Comparison of ENCODE assay signal across 9 cellular contexts in genomic region chr6:96015791-96016776, GRCh38. TPM values are rescaled to one million over a fixed set of nuclear protein-coding genes. Genes with fewer than 3 reads are reported as not detected.
DNase-seq lines count a peak whose midpoint lies in the region; ATAC-seq and TF ChIP-seq lines count a peak whose summit lies in the region.
"Had no signal": no experiment of that assay in that cellular context is flagged by ENCODE, and none has a peak within 500 bp of the region (broad histone marks: within the 10 kb centered on the region; RNA-seq: fewer than 3 reads in every experiment).

Gene FUT9, plus strand, starts transcription at chr6:96015974. Its CDS starts 187,182 bp downstream, at chr6:96203156.

- H3K9me3 Mint-ChIP-seq in activated T-helper 2 cell treated with anti-CD3 and anti-CD28 coated beads, Interferon-gamma antibody, Interleukin-2, Interleukin-4, amounts not matched to agents 10 μg/mL and 5 μg/mL and 100 μg/mL, durations not matched to agents 14 hours and 24 hours and 36 hours = no peaks in the 10 kb centered on the region
- peaks cover 3% of the 10 kb centered on the region for H3K9me3 Mint-ChIP-seq in activated naive CD8-positive, alpha-beta T cell treated with anti-CD3 and anti-CD28 coated beads, Interleukin-2, amount 50 U/mL, for 24 hours

- TF ChIP-seq CTCF in prostate gland (IDR thresholded peaks at IDR 0.05) = no peak

- peak within 1 kb of the TSS; percentile 18 to 23 for H3K4me3 ChIP-seq in prostate gland
- H3K4me3 ChIP-seq: gastroesophageal sphincter had no signal

- ATAC-seq in HG03520 (IDR thresholded peaks at IDR 0.05; ENCODE audit: unreplicated experiment) = no peak
- ATAC-seq in GM21528 (IDR thresholded peaks at IDR 0.05; ENCODE audit: low FRiP score, unreplicated experiment) = no peak
- ATAC-seq in activated naive CD8-positive, alpha-beta T cell treated with anti-CD3 and anti-CD28 coated beads, Interleukin-2, amount 50 U/mL, for 24 hours = no peak
- ATAC-seq: gastroesophageal sphincter had no signal

- peaks cover 31% of the 10 kb centered on the region for H3K27me3 Mint-ChIP-seq in activated T-helper 2 cell treated with anti-CD3 and anti-CD28 coated beads, Interferon-gamma antibody, Interleukin-2, Interleukin-4, amounts not matched to agents 10 μg/mL and 5 μg/mL and 100 μg/mL, durations not matched to agents 14 hours and 24 hours and 36 hours (ENCODE audit: low read depth)
- H3K27me3 Mint-ChIP-seq in activated naive CD8-positive, alpha-beta T cell treated with anti-CD3 and anti-CD28 coated beads, Interleukin-2, amount 50 U/mL, for 24 hours = peaks cover 31% of the 10 kb centered on the region

- no peaks in the 10 kb centered on the region for H3K4me1 Mint-ChIP-seq in activated T-helper 2 cell treated with anti-CD3 and anti-CD28 coated beads, Interferon-gamma antibody, Interleukin-2, Interleukin-4, amounts not matched to agents 10 μg/mL and 5 μg/mL and 100 μg/mL, durations not matched to agents 14 hours and 24 hours and 36 hours (ENCODE audit: low read depth)
- no peaks in the 10 kb centered on the region for H3K4me1 Mint-ChIP-seq in activated naive CD8-positive, alpha-beta T cell treated with anti-CD3 and anti-CD28 coated beads, Interleukin-2, amount 50 U/mL, for 24 hours

- H3K36me3 Mint-ChIP-seq in activated T-helper 2 cell treated with anti-CD3 and anti-CD28 coated beads, Interferon-gamma antibody, Interleukin-2, Interleukin-4, amounts not matched to agents 10 μg/mL and 5 μg/mL and 100 μg/mL, durations not matched to agents 14 hours and 24 hours and 36 hours (ENCODE audit: low read depth) = no peaks in the 10 kb centered on the region
- H3K36me3 Mint-ChIP-seq in activated naive CD8-positive, alpha-beta T cell treated with anti-CD3 and anti-CD28 coated beads, Interleukin-2, amount 50 U/mL, for 24 hours (ENCODE audit: low read depth) = no peaks in the 10 kb centered on the region

- no peak within 1 kb of the TSS for H3K27ac ChIP-seq in prostate gland
- H3K27ac ChIP-seq: gastroesophageal sphincter had no signal

- 1% methylated on average over 51 of the region's 54 CpGs for WGBS in prostate gland

- no peaks in the 10 kb centered on the region for H3K9me3 ChIP-seq in prostate gland
- H3K9me3 ChIP-seq: gastroesophageal sphincter had no signal

- no peak for TF ChIP-seq POLR2A in prostate gland (IDR thresholded peaks at IDR 0.05)

- peaks cover 6% of the 10 kb centered on the region for H3K27me3 ChIP-seq in prostate gland (replicated peaks; ENCODE audit: insufficient read depth)

- H3K4me1 ChIP-seq in prostate gland (replicated peaks) = no peaks in the 10 kb centered on the region

- DNase-seq in HT1080 (ENCODE audit: low read depth) = peak; percentile 44
- DNase-seq in NCI-H526 (lab: John Stamatoyannopoulos, UW) = peak; percentile 39 to 80
- DNase-seq in head of caudate nucleus = peak; percentile 73 to 97 (median 90)
- DNase-seq in prostate gland (ENCODE audit: low spot score) = peak; percentile 5
- DNase-seq in activated T-helper 2 cell treated with anti-CD3 and anti-CD28 coated beads, Interferon-gamma antibody, Interleukin-2, Interleukin-4, amounts not matched to agents 10 μg/mL and 5 μg/mL and 100 μg/mL, durations not matched to agents 14 hours and 24 hours and 36 hours (ENCODE audit: low spot score) = no peak
- no peak for DNase-seq in activated naive CD8-positive, alpha-beta T cell treated with anti-CD3 and anti-CD28 coated beads, Interleukin-2, amount 50 U/mL, for 24 hours

- H3K27ac Mint-ChIP-seq in activated T-helper 2 cell treated with anti-CD3 and anti-CD28 coated beads, Interferon-gamma antibody, Interleukin-2, Interleukin-4, amounts not matched to agents 10 μg/mL and 5 μg/mL and 100 μg/mL, durations not matched to agents 14 hours and 24 hours and 36 hours = no peak within 1 kb of the TSS
- no peak within 1 kb of the TSS for H3K27ac Mint-ChIP-seq in activated naive CD8-positive, alpha-beta T cell treated with anti-CD3 and anti-CD28 coated beads, Interleukin-2, amount 50 U/mL, for 24 hours

- H3K4me3 Mint-ChIP-seq in activated T-helper 2 cell treated with anti-CD3 and anti-CD28 coated beads, Interferon-gamma antibody, Interleukin-2, Interleukin-4, amounts not matched to agents 10 μg/mL and 5 μg/mL and 100 μg/mL, durations not matched to agents 14 hours and 24 hours and 36 hours (ENCODE audit: low read depth) = no peak within 1 kb of the TSS
- no peak within 1 kb of the TSS for H3K4me3 Mint-ChIP-seq in activated naive CD8-positive, alpha-beta T cell treated with anti-CD3 and anti-CD28 coated beads, Interleukin-2, amount 50 U/mL, for 24 hours

- intact Hi-C loops in head of caudate nucleus (cut with DNase I) = loop anchor here (10.0 kb wide), 1 partner anchor 129 kb away; no protein-coding TSS in a partner anchor
- intact Hi-C loops in prostate gland (cut with DNase I) = no loop called here
- intact Hi-C loops in activated T-helper 2 cell treated with anti-CD3 and anti-CD28 coated beads, Interferon-gamma antibody, Interleukin-2, Interleukin-4, amounts not matched to agents 10 μg/mL and 5 μg/mL and 100 μg/mL, durations not matched to agents 14 hours and 24 hours and 36 hours (cut with micrococcal nuclease) = no loop called here

- H3K36me3 ChIP-seq in prostate gland = no peaks in the 10 kb centered on the region
- H3K36me3 ChIP-seq: gastroesophageal sphincter had no signal

RNA-seq across cellular contexts. Expression of gene FUT9, which starts in this region (rescaled TPM):
- total RNA-seq in HT1080 (2014; rRNA removed; shearing (Covaris generic)) = 0.50 and 0.82 TPM in 2 replicates
- polyA plus RNA-seq in HT1080 (2015; cell fraction: cytosol; rRNA removed) = 0.31 and 0.34 TPM in 2 replicates
- polyA plus RNA-seq in HT1080 (2015; cell fraction: nucleus; rRNA removed) = 0.54 and 0.93 TPM in 2 replicates
- total RNA-seq in prostate gland = 1 to 10 TPM in 1 of 2 donors, under 1 TPM in 1; 0.11 to 1.2 TPM
- not detected in 2 replicates for total RNA-seq in activated T-helper 2 cell treated with anti-CD3 and anti-CD28 coated beads, Interferon-gamma antibody, Interleukin-2, Interleukin-4, amounts not matched to agents 10 μg/mL and 5 μg/mL and 100 μg/mL, durations not matched to agents 14 hours and 24 hours and 36 hours

Comparison
In these comparisons a context has a peak if more than half of its experiments do, and no peak if none do; other contexts are left out.
1. Peak in DNase-seq in HT1080; RNA of the gene not detected or under 1 TPM.
2. DNase-seq: peak in NCI-H526 (2 of 2), head of caudate nucleus (42 of 42) and prostate gland (single experiment); none in activated T-helper 2 cell treated with anti-CD3 and anti-CD28 coated beads, Interferon-gamma antibody, Interleukin-2, Interleukin-4, amounts not matched to agents 10 μg/mL and 5 μg/mL and 100 μg/mL, durations not matched to agents 14 hours and 24 hours and 36 hours (single experiment) and activated naive CD8-positive, alpha-beta T cell treated with anti-CD3 and anti-CD28 coated beads, Interleukin-2, amount 50 U/mL, for 24 hours (single experiment).